8 cellular contexts compared by ENCODE assay signal in the genomic region with DNA sequence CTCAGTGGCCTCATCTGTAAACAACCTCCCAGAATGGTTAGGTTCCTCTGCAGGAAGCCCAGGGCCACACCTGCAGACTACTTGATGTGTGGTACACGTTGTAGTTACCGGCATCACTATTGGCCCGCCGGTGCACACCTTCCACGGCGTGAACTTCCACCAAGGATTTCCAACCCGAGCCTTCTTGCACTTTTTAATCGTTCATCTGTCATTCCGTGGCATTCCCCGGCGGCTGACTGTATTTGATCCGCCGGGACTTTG. TPM values are rescaled to one million over a fixed set of nuclear protein-coding genes. Genes with fewer than 3 reads are reported as not detected.
DNase-seq lines count a peak whose midpoint lies in the region; ATAC-seq and TF ChIP-seq lines count a peak whose summit lies in the region.

No MANE protein-coding gene starts in this region.

- no peak overlapping the region for H3K23ac ChIP-seq in mesenchymal stem cell (ENCODE audit: low read length in 2 of 2)

- H3K9me3 ChIP-seq in Karpas-422 (ENCODE audit: low read length) (no peaks in the 10 kb centered on the region), mesenchymal stem cell (ENCODE audit: control insufficient read depth, low read length) (no peaks in the 10 kb centered on the region), upper lobe of right lung (no peaks in the 10 kb centered on the region)

- no peak for ATAC-seq in activated CD4-positive, CD25-positive, alpha-beta regulatory T cell treated with anti-CD3 and anti-CD28 coated beads, Interleukin-2, amount 50 U/mL, for 24 hours
- no peak for ATAC-seq in upper lobe of right lung
- no peak for ATAC-seq in GM18867 (IDR thresholded peaks at IDR 0.05; ENCODE audit: unreplicated experiment)

- no peaks in the 10 kb centered on the region for H3K36me3 ChIP-seq in Karpas-422 (ENCODE audit: insufficient read depth, low read length)
- H3K36me3 ChIP-seq in brain microvascular endothelial cell (replicated peaks), result no peaks in the 10 kb centered on the region
- H3K36me3 ChIP-seq in mesenchymal stem cell (ENCODE audit: control insufficient read depth in 1 of 2, insufficient read depth in 2 of 2, low read depth in 1 of 2, low read length in 2 of 2), result no peaks in the 10 kb centered on the region
- H3K36me3 ChIP-seq in upper lobe of right lung, result no peaks in the 10 kb centered on the region

- intact Hi-C loops in upper lobe of right lung (cut with DNase I), result no loop called here

- H3K79me2 ChIP-seq in Karpas-422 (ENCODE audit: low read length), result no peaks in the 10 kb centered on the region

- H2AFZ ChIP-seq in Karpas-422 (ENCODE audit: low read length) (peak overlapping the region; percentile 88), mesenchymal stem cell (ENCODE audit: low read depth, low read length) (peak overlapping the region; percentile 66)

- DNase-seq in activated CD4-positive, CD25-positive, alpha-beta regulatory T cell treated with anti-CD3 and anti-CD28 coated beads, Interleukin-2, amount 50 U/mL, for 72 hours, result peak; percentile 44
- DNase-seq in Karpas-422 (no peak), brain microvascular endothelial cell (no peak), mesenchymal stem cell (no peak), upper lobe of right lung (no peak), DMS114 treated with DMSO at 0.1 percent for 48 hours (lab: John Stamatoyannopoulos, UW; ENCODE audit: unreplicated experiment) (no peak)

- no peaks in the 10 kb centered on the region for H4K20me1 ChIP-seq in Karpas-422 (ENCODE audit: insufficient read depth, low read depth, low read length)

- H2AK5ac ChIP-seq in mesenchymal stem cell (ENCODE audit: low read length, severe bottlenecking), result no peak overlapping the region

- H3K9ac ChIP-seq in Karpas-422 (ENCODE audit: low read length), result peak overlapping the region; percentile 66
- peak overlapping the region; percentile 48 for H3K9ac ChIP-seq in mesenchymal stem cell (ENCODE audit: low read length)

- H3K4me1 ChIP-seq in Karpas-422 (ENCODE audit: low read length) (peaks cover 41% of the 10 kb centered on the region), mesenchymal stem cell (ENCODE audit: control insufficient read depth, insufficient read depth, low read depth, low read length) (peaks cover 14% of the 10 kb centered on the region), upper lobe of right lung (peaks cover 8% of the 10 kb centered on the region)

- H3K27me3 ChIP-seq in Karpas-422 (ENCODE audit: low read length), result no peaks in the 10 kb centered on the region
- no peaks in the 10 kb centered on the region for H3K27me3 ChIP-seq in brain microvascular endothelial cell (replicated peaks)
- peaks cover 0 to 10% of the 10 kb centered on the region in 2 experiments for H3K27me3 ChIP-seq in mesenchymal stem cell (ENCODE audit: control insufficient read depth in 1 of 2, insufficient read depth in 1 of 2, low read length in 2 of 2)
- no peaks in the 10 kb centered on the region for H3K27me3 ChIP-seq in upper lobe of right lung

- peak overlapping the region; percentile 66 for H3K4me3 ChIP-seq in Karpas-422 (ENCODE audit: low read length)
- H3K4me3 ChIP-seq in brain microvascular endothelial cell (ENCODE audit: low read depth, low read length), result peak overlapping the region; percentile 49
- peak overlapping the region; percentile 34 to 79 for H3K4me3 ChIP-seq in mesenchymal stem cell (ENCODE audit: insufficient read depth in 1 of 2, low read depth in 1 of 2, low read length in 2 of 2)
- peak overlapping the region; percentile 49 for H3K4me3 ChIP-seq in upper lobe of right lung

- H2BK12ac ChIP-seq in mesenchymal stem cell (ENCODE audit: low read length in 2 of 2), result no peak overlapping the region

- H3K14ac ChIP-seq in mesenchymal stem cell (ENCODE audit: low read length in 2 of 2), result no peak overlapping the region

- H2BK5ac ChIP-seq in mesenchymal stem cell (ENCODE audit: low read depth, low read length, poor library complexity, severe bottlenecking), result no peak overlapping the region

- H4K91ac ChIP-seq in mesenchymal stem cell (ENCODE audit: low read length), result no peak overlapping the region

- H3K79me1 ChIP-seq in mesenchymal stem cell (replicated peaks; ENCODE audit: low read length, poor library complexity, severe bottlenecking), result no peaks in the 10 kb centered on the region

- 5% methylated on average over 13 of the region's 13 CpGs for WGBS in mesenchymal stem cell

- no peak overlapping the region for H2BK15ac ChIP-seq in mesenchymal stem cell (ENCODE audit: low read depth, poor library complexity, severe bottlenecking)

- H3K9me2 ChIP-seq in Karpas-422 (replicated peaks; ENCODE audit: insufficient read depth, low read length), result no peaks in the 10 kb centered on the region

- H2BK120ac ChIP-seq in mesenchymal stem cell (ENCODE audit: low read depth, low read length), result no peak overlapping the region

- no peak overlapping the region for H3K4ac ChIP-seq in mesenchymal stem cell (ENCODE audit: low read depth in 1 of 2, low read length in 2 of 2)

- in situ Hi-C loops in brain microvascular endothelial cell (cut with HindIII; ENCODE audit: low pct_ligation_motif_present, low sequenced_read_pairs), result no loop called here

- TF ChIP-seq CTCF in brain microvascular endothelial cell (IDR thresholded peaks at IDR 0.05; ENCODE audit: low read depth, low read length, missing control alignments) (no peak), upper lobe of right lung (IDR thresholded peaks at IDR 0.05) (no peak)

- no peak overlapping the region for H4K8ac ChIP-seq in mesenchymal stem cell (ENCODE audit: low read length)

- peak overlapping the region; percentile 33 for H3K27ac ChIP-seq in Karpas-422 (ENCODE audit: low read length)
- no peak overlapping the region for H3K27ac ChIP-seq in brain microvascular endothelial cell
- H3K27ac ChIP-seq in mesenchymal stem cell (ENCODE audit: low read length, poor library complexity, severe bottlenecking), result peak overlapping the region; percentile 10
- peak overlapping the region; percentile 12 for H3K27ac ChIP-seq in upper lobe of right lung

- H3K18ac ChIP-seq in mesenchymal stem cell (ENCODE audit: low read depth in 1 of 2, low read length in 2 of 2), result no peak overlapping the region

- peak overlapping the region; percentile 95 for H3K4me2 ChIP-seq in Karpas-422 (ENCODE audit: low read depth, low read length, poor library complexity, severe bottlenecking)
- peak overlapping the region; percentile 91 for H3K4me2 ChIP-seq in mesenchymal stem cell (ENCODE audit: low read length, poor library complexity, severe bottlenecking)

RNA-seq across cellular contexts. Expression of a gene that starts 5.3 kb away (rescaled TPM):
- total RNA-seq in Karpas-422 (2014; rRNA removed; shearing (Covaris generic); ENCODE audit: low replicate concordance), result 23.6 and 46.2 TPM in 2 replicates
- 19.1 TPM for polyA plus RNA-seq in mesenchymal stem cell (2013, experiment 1 of 2)
- polyA plus RNA-seq in mesenchymal stem cell (2013, experiment 2 of 2), result 19.0 TPM
- 26.9 TPM for total RNA-seq in upper lobe of right lung

RNA-seq across cellular contexts. Expression of a gene that starts 12.7 kb away (rescaled TPM):
- 2.0 TPM in 1 of 2 replicates, not detected in the other for total RNA-seq in Karpas-422 (2014; rRNA removed; shearing (Covaris generic); ENCODE audit: low replicate concordance)
- 1.8 TPM for polyA plus RNA-seq in mesenchymal stem cell (2013, experiment 1 of 2)
- 1.4 TPM for polyA plus RNA-seq in mesenchymal stem cell (2013, experiment 2 of 2)
- total RNA-seq in upper lobe of right lung, result 4.9 TPM

RNA-seq across cellular contexts. Expression of a gene that starts 26.0 kb away (rescaled TPM):
- 7,026 and 7,196 TPM in 2 replicates for total RNA-seq in Karpas-422 (2014; rRNA removed; shearing (Covaris generic); ENCODE audit: low replicate concordance)
- 2,784 TPM for polyA plus RNA-seq in mesenchymal stem cell (2013, experiment 1 of 2)
- 2,751 TPM for polyA plus RNA-seq in mesenchymal stem cell (2013, experiment 2 of 2)
- total RNA-seq in upper lobe of right lung, result 1,155 TPM

RNA-seq across cellular contexts. Expression of a gene that starts 43.2 kb away (rescaled TPM):
- total RNA-seq in Karpas-422 (2014; rRNA removed; shearing (Covaris generic); ENCODE audit: low replicate concordance), result 18.7 and 21.8 TPM in 2 replicates
- 4.2 TPM for polyA plus RNA-seq in mesenchymal stem cell (2013, experiment 1 of 2)
- 4.0 TPM for polyA plus RNA-seq in mesenchymal stem cell (2013, experiment 2 of 2)
- total RNA-seq in upper lobe of right lung, result 16.3 TPM
